In genomic region chr22:43955040-43955882, GRCh38 we compare ENCODE assay signal across 8 cellular contexts. TPM values are rescaled to one million over a fixed set of nuclear protein-coding genes. Genes with fewer than 3 reads are reported as not detected.
DNase-seq lines count a peak whose midpoint lies in the region; ATAC-seq and TF ChIP-seq lines count a peak whose summit lies in the region.

TSS of gene SAMM50 (plus strand) at chr22:43955442. CDS start at chr22:43955578, 136 bp downstream.

- peak; percentile 85 to 92 (median 86) for DNase-seq in NCI-H1417 (lab: John Stamatoyannopoulos, UW)
- peak; percentile 87 for DNase-seq in amniotic epithelial cell (ENCODE audit: low read depth)
- DNase-seq in heart right ventricle, result peak; percentile 93
- peak; percentile 99 for DNase-seq in posterior vena cava (ENCODE audit: low spot score)
- DNase-seq in upper lobe of right lung, result peak; percentile 96

- H3K27me3 ChIP-seq in heart right ventricle, result peaks cover 0 to 10% (median 0%) of the 10 kb centered on the region in 7 donors
- H3K27me3 ChIP-seq in upper lobe of right lung, result no peaks in the 10 kb centered on the region

- TF ChIP-seq CTCF in GM12874 (IDR thresholded peaks at IDR 0.05; ENCODE audit: insufficient read depth, low read depth, low read length), result 0 out of 2 replicates have a peak, but pooled peaks have one; percentile 10
- peak in 3 of 9 donors; percentile 12 to 22 (median 12) for TF ChIP-seq CTCF in heart right ventricle (IDR thresholded peaks at IDR 0.05)
- peak; percentile 20 for TF ChIP-seq CTCF in upper lobe of right lung (IDR thresholded peaks at IDR 0.05)

- H3K36me3 ChIP-seq in heart right ventricle, result peaks cover 0 to 6% (median 0%) of the 10 kb centered on the region in 9 donors
- peaks cover 3% of the 10 kb centered on the region for H3K36me3 ChIP-seq in upper lobe of right lung

- H3K9me3 ChIP-seq in heart right ventricle, result no peaks in the 10 kb centered on the region
- no peaks in the 10 kb centered on the region for H3K9me3 ChIP-seq in upper lobe of right lung

- H3K4me1 ChIP-seq in heart right ventricle (peaks cover 11 to 37% (median 35%) of the 10 kb centered on the region in 9 donors), upper lobe of right lung (peaks cover 23% of the 10 kb centered on the region)

- ATAC-seq in HG02759 (IDR thresholded peaks at IDR 0.05; ENCODE audit: unreplicated experiment) (peak; percentile 94), heart right ventricle (peak; percentile 96 to 99 (median 99)), upper lobe of right lung (peak; percentile 99)

- H3K4me3 ChIP-seq in heart right ventricle (peak within 1 kb of the TSS; percentile 71 to 98 (median 92)), upper lobe of right lung (peak within 1 kb of the TSS; percentile 98)

- intact Hi-C loops in T-helper 1 cell treated with Interleukin-12 subunit alpha and Interleukin-12 subunit beta and Interleukin-4 antibody, amounts not matched to agents 30 ng/mL and 1 ng/mL, for 36 hours (cut with micrococcal nuclease), result loop anchor here (1.0 to 10.0 kb wide), 8 partner anchors 32 to 670 kb away; partner anchors contain the start of genes PARVG, PNPLA3 and RTL6
- intact Hi-C loops in heart right ventricle (cut with DNase I), result loop anchor here in 1 of 10 donors (10.0 kb wide), 1 partner anchor 140 kb away; the partner anchor contains the start of gene EFCAB6
- intact Hi-C loops in posterior vena cava (cut with DNase I), result no loop called here
- intact Hi-C loops in upper lobe of right lung (cut with DNase I), result no loop called here

- peak within 1 kb of the TSS; percentile 61 to 95 (median 90) for H3K27ac ChIP-seq in heart right ventricle
- H3K27ac ChIP-seq in upper lobe of right lung, result peak within 1 kb of the TSS; percentile 89

- WGBS in heart right ventricle, 2 donors, result 0% methylated on average over 68 to 74 of the region's 74 CpGs

RNA-seq across cellular contexts. Expression of gene SAMM50, which starts in this region (rescaled TPM):
- total RNA-seq in T-helper 1 cell treated with Interleukin-12 subunit alpha and Interleukin-12 subunit beta and Interleukin-4 antibody, amounts not matched to agents 30 ng/mL and 1 ng/mL, for 36 hours, result 49.9 and 50.7 TPM in 2 replicates
- total RNA-seq in heart right ventricle, result 10 to 100 TPM; 58.1 to 90.6 (median 74.1) TPM
- polyA plus RNA-seq in heart right ventricle, result 10 to 100 TPM; 15.3 to 47.6 TPM
- total RNA-seq in posterior vena cava, result 10 to 100 TPM; 20.8 to 25.6 TPM
- 25.7 TPM for total RNA-seq in upper lobe of right lung

Comparison
In these comparisons a context has a peak if more than half of its experiments do, and no peak if none do; other contexts are left out.
1. Peak in every context shown above with its lines: DNase-seq, ATAC-seq, H3K4me3 ChIP-seq and H3K27ac ChIP-seq.